Comparison of ENCODE assay signal across 1 cellular context in genomic region chr2:132953771-132954170, GRCh38.
A peak's percentile ranks its signal among the peaks of the same experiment; 100 is the strongest.
TF ChIP-seq lines count a peak whose summit lies in the region.

No MANE protein-coding gene starts in this region.

TF ChIP-seq in GM12878, 131 proteins besides CTCF, POLR2A, EP300 and RAD21 (continued from another document):
- TF ChIP-seq SKIL (IDR thresholded peaks at IDR 0.05; ENCODE audit: low read depth, poor library complexity, severe bottlenecking) (peak; percentile 22), IKZF2 (IDR thresholded peaks at IDR 0.05) (peak; percentile 88 to 90; a peak in 3 of 4 replicates), NFIC (IDR thresholded peaks at IDR 0.05; ENCODE audit: low read depth, low read length) (no peak; the same call in 1 of the 2 replicates), TAF1 (IDR thresholded peaks at IDR 0.05; ENCODE audit: borderline replicate concordance, low read depth, low read length) (no peak), SPI1 (IDR thresholded peaks at IDR 0.05; ENCODE audit: borderline replicate concordance, insufficient read depth, low read depth, low read length) (peak; percentile 97)
- TF ChIP-seq, protein P1, sequence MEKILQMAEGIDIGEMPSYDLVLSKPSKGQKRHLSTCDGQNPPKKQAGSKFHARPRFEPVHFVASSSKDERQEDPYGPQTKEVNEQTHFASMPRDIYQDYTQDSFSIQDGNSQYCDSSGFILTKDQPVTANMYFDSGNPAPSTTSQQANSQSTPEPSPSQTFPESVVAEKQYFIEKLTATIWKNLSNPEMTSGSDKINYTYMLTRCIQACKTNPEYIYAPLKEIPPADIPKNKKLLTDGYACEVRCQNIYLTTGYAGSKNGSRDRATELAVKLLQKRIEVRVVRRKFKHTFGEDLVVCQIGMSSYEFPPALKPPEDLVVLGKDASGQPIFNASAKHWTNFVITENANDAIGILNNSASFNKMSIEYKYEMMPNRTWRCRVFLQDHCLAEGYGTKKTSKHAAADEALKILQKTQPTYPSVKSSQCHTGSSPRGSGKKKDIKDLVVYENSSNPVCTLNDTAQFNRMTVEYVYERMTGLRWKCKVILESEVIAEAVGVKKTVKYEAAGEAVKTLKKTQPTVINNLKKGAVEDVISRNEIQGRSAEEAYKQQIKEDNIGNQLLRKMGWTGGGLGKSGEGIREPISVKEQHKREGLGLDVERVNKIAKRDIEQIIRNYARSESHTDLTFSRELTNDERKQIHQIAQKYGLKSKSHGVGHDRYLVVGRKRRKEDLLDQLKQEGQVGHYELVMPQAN (conservative IDR thresholded peaks at IDR 0.05), result 0 out of 2 replicates have a peak, but pooled peaks have one; percentile 38
